Comparison of ENCODE assay signal across 9 cellular contexts in the genomic region with DNA sequence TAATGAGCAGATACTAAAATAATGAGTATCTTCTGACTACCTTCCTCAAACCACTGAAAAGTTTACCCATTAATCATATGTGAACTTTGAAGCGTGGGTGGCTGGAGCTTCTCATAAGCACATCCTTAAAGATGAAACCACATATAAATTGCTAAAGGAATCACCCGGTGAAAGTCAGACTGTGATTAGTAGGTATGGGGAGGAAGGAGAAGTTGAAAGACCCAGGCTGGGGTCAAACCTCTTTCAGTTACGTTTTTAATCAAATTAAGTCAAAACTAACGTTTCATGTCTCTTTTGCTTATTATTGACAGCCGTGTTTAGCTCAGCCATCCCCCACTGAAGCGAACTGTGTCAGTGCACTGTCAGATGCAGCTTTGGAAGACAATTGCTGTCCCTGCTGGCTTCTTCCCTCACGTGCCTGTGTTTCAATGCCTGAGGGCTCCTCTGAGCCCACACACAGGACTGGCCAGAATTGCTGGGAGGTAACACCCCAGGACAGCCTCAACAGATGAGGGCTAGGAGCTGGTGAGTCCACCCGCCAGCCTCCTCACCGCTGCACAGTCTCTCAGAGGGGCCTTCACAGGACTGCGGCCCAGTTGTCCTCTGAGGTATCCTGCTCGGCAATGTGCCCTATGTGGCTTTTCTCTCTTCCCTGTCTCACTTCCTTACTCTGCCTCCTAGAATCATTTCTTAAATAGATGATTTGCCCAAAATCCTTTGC. TPM values are rescaled to one million over a fixed set of nuclear protein-coding genes. Genes with fewer than 3 reads are reported as not detected.
DNase-seq lines count a peak whose midpoint lies in the region; ATAC-seq and TF ChIP-seq lines count a peak whose summit lies in the region.
"Had no signal": no experiment of that assay in that cellular context is flagged by ENCODE, and none has a peak within 500 bp of the region (broad histone marks: within the 10 kb centered on the region; RNA-seq: fewer than 3 reads in every experiment).

No MANE protein-coding gene starts in this region.

- H3K27me3 Mint-ChIP-seq in activated naive CD8-positive, alpha-beta T cell = no peaks in the 10 kb centered on the region
- no peaks in the 10 kb centered on the region for H3K27me3 Mint-ChIP-seq in osteocyte (ENCODE audit: unreplicated experiment)

- H3K9me3 Mint-ChIP-seq in activated naive CD8-positive, alpha-beta T cell (ENCODE audit: low read depth) = no peaks in the 10 kb centered on the region
- H3K9me3 Mint-ChIP-seq in osteocyte (ENCODE audit: unreplicated experiment) = no peaks in the 10 kb centered on the region
- H3K9me3 Mint-ChIP-seq: neural crest cell had no signal

- peaks cover 34% of the 10 kb centered on the region for H3K4me1 Mint-ChIP-seq in activated naive CD8-positive, alpha-beta T cell (ENCODE audit: low read depth)
- peaks cover 27% of the 10 kb centered on the region for H3K4me1 Mint-ChIP-seq in osteocyte (ENCODE audit: unreplicated experiment)

- H3K36me3 Mint-ChIP-seq in activated naive CD8-positive, alpha-beta T cell = no peaks in the 10 kb centered on the region
- no peaks in the 10 kb centered on the region for H3K36me3 Mint-ChIP-seq in osteocyte (ENCODE audit: unreplicated experiment)

- DNase-seq in NOMO-1 treated with dmso at 0.1 percent for 144 hours (lab: John Stamatoyannopoulos, UW; ENCODE audit: unreplicated experiment) (peak; percentile 64), osteocyte (ENCODE audit: extremely low spot score, unreplicated experiment) (no peak), stomach (no peak), DMS53 (lab: John Stamatoyannopoulos, UW) (no peak), COR-L47 (lab: John Stamatoyannopoulos, UW) (no peak)

- WGBS in stomach, 5 donors = 62 to 71% (median 63%) methylated on average over 11 of the region's 11 CpGs

- no peak overlapping the region for H3K4me3 ChIP-seq in stomach

- intact Hi-C loops in stomach (cut with DNase I; ENCODE audit: low total_unique reads) = no loop called here

- H3K36me3 ChIP-seq in stomach = no peaks in the 10 kb centered on the region

- H3K27ac Mint-ChIP-seq in activated naive CD8-positive, alpha-beta T cell = peak overlapping the region; percentile 58
- H3K27ac Mint-ChIP-seq in osteocyte (ENCODE audit: unreplicated experiment) = peak overlapping the region; percentile 33

- H3K27me3 ChIP-seq in stomach = no peaks in the 10 kb centered on the region

- ATAC-seq in GM18519 (IDR thresholded peaks at IDR 0.05; ENCODE audit: low FRiP score, unreplicated experiment) = peak; percentile 71
- peak; percentile 80 for ATAC-seq in HG02610 (IDR thresholded peaks at IDR 0.05; ENCODE audit: unreplicated experiment)

- peak overlapping the region; percentile 12 for H3K4me3 Mint-ChIP-seq in activated naive CD8-positive, alpha-beta T cell
- H3K4me3 Mint-ChIP-seq in osteocyte (ENCODE audit: unreplicated experiment) = no peak overlapping the region
- H3K4me3 Mint-ChIP-seq: neural crest cell had no signal

- H3K4me1 ChIP-seq in stomach = peaks cover 0 to 8% (median 0%) of the 10 kb centered on the region in 4 donors

- no peaks in the 10 kb centered on the region for H3K9me3 ChIP-seq in stomach

- peak overlapping the region in 2 of 5 donors; percentile 27 to 44 for H3K27ac ChIP-seq in stomach

- TF ChIP-seq POLR2A in stomach (IDR thresholded peaks at IDR 0.05) = no peak

- no peak for TF ChIP-seq CTCF in osteocyte (IDR thresholded peaks at IDR 0.05)
- no peak for TF ChIP-seq CTCF in stomach (IDR thresholded peaks at IDR 0.05)

- no peak for TF ChIP-seq EP300 in stomach (IDR thresholded peaks at IDR 0.05)

RNA-seq across cellular contexts. Expression of gene SH3BP5, which starts 29.3 kb away (rescaled TPM):
- total RNA-seq in osteocyte = 4.5 and 5.9 TPM in 2 replicates
- 10 to 100 TPM in 4 of 5 donors, 1 to 10 TPM in 1; 1.8 to 43.7 (median 27.5) TPM for total RNA-seq in stomach
- 10 to 100 TPM; 12.5 to 16.5 (median 13.0) TPM for polyA plus RNA-seq in stomach
